25 cellular contexts compared by ENCODE assay signal in genomic region chr22:40612291-40612740, GRCh38. TPM values are rescaled to one million over a fixed set of nuclear protein-coding genes. Genes with fewer than 3 reads are reported as not detected.
DNase-seq lines count a peak whose midpoint lies in the region; ATAC-seq, FAIRE-seq and TF ChIP-seq lines count a peak whose summit lies in the region.
"Had no signal": no experiment of that assay in that cellular context is flagged by ENCODE, and none has a peak within 500 bp of the region (broad histone marks: within the 10 kb centered on the region; RNA-seq: fewer than 3 reads in every experiment).

No MANE protein-coding gene starts in this region.

- H3K9me3 Mint-ChIP-seq in activated T-helper 2 cell treated with anti-CD3 and anti-CD28 coated beads, Interferon-gamma antibody, Interleukin-2, Interleukin-4, amounts not matched to agents 10 μg/mL and 5 μg/mL and 100 μg/mL, durations not matched to agents 14 hours and 24 hours and 36 hours: no peaks in the 10 kb centered on the region
- H3K9me3 Mint-ChIP-seq: CD8-positive, alpha-beta memory T cell; T-cell had no signal

- H3K9me3 ChIP-seq in keratinocyte (ENCODE audit: control insufficient read depth, low read depth, low read length) (no peaks in the 10 kb centered on the region), colonic mucosa (no peaks in the 10 kb centered on the region)
- H3K9me3 ChIP-seq: SJSA1 had no signal

- no peak for TF ChIP-seq CTCF in keratinocyte (optimal IDR thresholded peaks at IDR 0.05 in 1 of 3, IDR thresholded peaks at IDR 0.05 in 1 of 3, conservative IDR thresholded peaks at IDR 0.05 in 1 of 3; ENCODE audit: extremely low read depth in 1 of 3, insufficient read depth in 2 of 3, low read length in 3 of 3)
- no peak for TF ChIP-seq CTCF in colonic mucosa (IDR thresholded peaks at IDR 0.05)

- H3K36me3 ChIP-seq in keratinocyte (ENCODE audit: control insufficient read depth in 2 of 2, extremely low read depth in 1 of 2, insufficient read depth in 2 of 2, low read length in 2 of 2): peaks cover 0 to 3% of the 10 kb centered on the region in 2 experiments
- no peaks in the 10 kb centered on the region for H3K36me3 ChIP-seq in colonic mucosa
- H3K36me3 ChIP-seq: SJSA1 had no signal

- no peak overlapping the region for H3K4me3 ChIP-seq in keratinocyte (ENCODE audit: control insufficient read depth in 2 of 3, extremely low read depth in 1 of 3, insufficient read depth in 2 of 3, low read depth in 1 of 3, low read length in 3 of 3)
- no peak overlapping the region for H3K4me3 ChIP-seq in colonic mucosa
- H3K4me3 ChIP-seq: GM23248, SJSA1 had no signal

- no peak overlapping the region for H2AFZ ChIP-seq in keratinocyte (ENCODE audit: control insufficient read depth, low read length)
- H2AFZ ChIP-seq: GM23248 had no signal

- no peaks in the 10 kb centered on the region for H3K36me3 Mint-ChIP-seq in activated T-helper 2 cell treated with anti-CD3 and anti-CD28 coated beads, Interferon-gamma antibody, Interleukin-2, Interleukin-4, amounts not matched to agents 10 μg/mL and 5 μg/mL and 100 μg/mL, durations not matched to agents 14 hours and 24 hours and 36 hours (ENCODE audit: low read depth)

- no peaks in the 10 kb centered on the region for H3K27me3 ChIP-seq in keratinocyte (ENCODE audit: control insufficient read depth, extremely low read depth, insufficient read depth, low read length)
- no peaks in the 10 kb centered on the region for H3K27me3 ChIP-seq in colonic mucosa
- H3K27me3 ChIP-seq: SJSA1 had no signal

- peak; percentile 77 for FAIRE-seq in keratinocyte (lab: Jason Lieb, UNC)
- FAIRE-seq: HTR-8/SVneo had no signal

- intact Hi-C loops in activated T-helper 2 cell treated with anti-CD3 and anti-CD28 coated beads, Interferon-gamma antibody, Interleukin-2, Interleukin-4, amounts not matched to agents 10 μg/mL and 5 μg/mL and 100 μg/mL, durations not matched to agents 14 hours and 24 hours and 36 hours (cut with micrococcal nuclease): no loop called here
- intact Hi-C loops in colonic mucosa (cut with DNase I): no loop called here

- H3K27ac ChIP-seq in keratinocyte (ENCODE audit: control insufficient read depth, insufficient read depth, low read length) (no peak overlapping the region), colonic mucosa (no peak overlapping the region)
- H3K27ac ChIP-seq: GM23248, KMS-11, SJSA1 had no signal

- H3K9me1 ChIP-seq in keratinocyte (ENCODE audit: control insufficient read depth, extremely low read depth, insufficient read depth, low read length): peaks cover 14% of the 10 kb centered on the region

- H3K4me1 Mint-ChIP-seq in activated T-helper 2 cell treated with anti-CD3 and anti-CD28 coated beads, Interferon-gamma antibody, Interleukin-2, Interleukin-4, amounts not matched to agents 10 μg/mL and 5 μg/mL and 100 μg/mL, durations not matched to agents 14 hours and 24 hours and 36 hours (ENCODE audit: low read depth): peaks cover 16% of the 10 kb centered on the region

- H3K27me3 Mint-ChIP-seq in activated T-helper 2 cell treated with anti-CD3 and anti-CD28 coated beads, Interferon-gamma antibody, Interleukin-2, Interleukin-4, amounts not matched to agents 10 μg/mL and 5 μg/mL and 100 μg/mL, durations not matched to agents 14 hours and 24 hours and 36 hours (ENCODE audit: low read depth): no peaks in the 10 kb centered on the region
- H3K27me3 Mint-ChIP-seq: CD8-positive, alpha-beta memory T cell; T-cell had no signal

- H4K20me1 ChIP-seq in keratinocyte (ENCODE audit: control insufficient read depth, extremely low read depth, insufficient read depth, low read length): peaks cover 22% of the 10 kb centered on the region

- dilution Hi-C loops in keratinocyte (cut with MboI; ENCODE audit: extremely low pct_ligation_motif_present, low sequenced_read_pairs): no loop called here

- H3K9ac ChIP-seq in keratinocyte (ENCODE audit: control insufficient read depth, extremely low read depth, insufficient read depth, low read length) (no peak overlapping the region), colonic mucosa (ENCODE audit: low read depth in 2 of 2, low read length in 2 of 2) (no peak overlapping the region)
- H3K9ac ChIP-seq: GM23248, KMS-11 had no signal

- peaks cover 95% of the 10 kb centered on the region for H3K79me2 ChIP-seq in keratinocyte (ENCODE audit: control insufficient read depth, insufficient read depth, low read length)

- H3K4me1 ChIP-seq in keratinocyte (ENCODE audit: control insufficient read depth, extremely low read depth, insufficient read depth, low read length) (peaks cover 10% of the 10 kb centered on the region), colonic mucosa (no peaks in the 10 kb centered on the region)

- H3K27ac Mint-ChIP-seq in activated T-helper 2 cell treated with anti-CD3 and anti-CD28 coated beads, Interferon-gamma antibody, Interleukin-2, Interleukin-4, amounts not matched to agents 10 μg/mL and 5 μg/mL and 100 μg/mL, durations not matched to agents 14 hours and 24 hours and 36 hours: peak overlapping the region; percentile 33
- H3K27ac Mint-ChIP-seq: T-cell had no signal

- H3K4me2 ChIP-seq in keratinocyte (ENCODE audit: control insufficient read depth, extremely low read depth, insufficient read depth, low read depth, low read length): no peak overlapping the region
- H3K4me2 ChIP-seq: KMS-11 had no signal

- ATAC-seq in GM18498 (IDR thresholded peaks at IDR 0.05; ENCODE audit: unreplicated experiment): no peak
- ATAC-seq: PC-3, T-cell had no signal

- peak; percentile 35 for DNase-seq in Daoy (ENCODE audit: low read depth)
- DNase-seq in M059J (ENCODE audit: low read depth): peak; percentile 43
- DNase-seq in activated T-helper 2 cell treated with anti-CD3 and anti-CD28 coated beads, Interferon-gamma antibody, Interleukin-2, Interleukin-4, amounts not matched to agents 10 μg/mL and 5 μg/mL and 100 μg/mL, durations not matched to agents 14 hours and 24 hours and 36 hours (ENCODE audit: low spot score): no peak
- no peak for DNase-seq in keratinocyte (ENCODE audit: low read depth, low spot score)
- no peak for DNase-seq in NCI-H187 treated with DMSO at 0.1 percent for 48 hours (lab: John Stamatoyannopoulos, UW)
- no peak for DNase-seq in NCI-H1694 (lab: John Stamatoyannopoulos, UW)
- no peak for DNase-seq in colonic mucosa
- DNase-seq: C1 segment of cervical spinal cord; CD8-positive, alpha-beta memory T cell; DMS79 treated with DMSO at 0.1 percent for 48 hours; GM23248; H9; NCI-H1092; NCI-H1417 treated with DMSO at 0.1 percent for 48 hours; NCI-H187; NCI-H2107; NCI-H524; NCI-H748 treated with DMSO at 0.1 percent for 48 hours; PC-3; Right ventricle myocardium superior; T-cell had no signal

- no peak overlapping the region for H3K4me3 Mint-ChIP-seq in activated T-helper 2 cell treated with anti-CD3 and anti-CD28 coated beads, Interferon-gamma antibody, Interleukin-2, Interleukin-4, amounts not matched to agents 10 μg/mL and 5 μg/mL and 100 μg/mL, durations not matched to agents 14 hours and 24 hours and 36 hours (ENCODE audit: low read depth)
- H3K4me3 Mint-ChIP-seq: CD8-positive, alpha-beta memory T cell; H9; T-cell had no signal

RNA-seq across cellular contexts. Expression of gene MRTFA, which starts 24.2 kb away (rescaled TPM):
- 57.0 and 82.1 TPM in 2 replicates for total RNA-seq in Daoy (2014; rRNA removed; shearing (Covaris generic))
- 25.4 and 25.8 TPM in 2 replicates for total RNA-seq in M059J (2014; rRNA removed; shearing (Covaris generic))
- 48.9 and 51.6 TPM in 2 replicates for total RNA-seq in activated T-helper 2 cell treated with anti-CD3 and anti-CD28 coated beads, Interferon-gamma antibody, Interleukin-2, Interleukin-4, amounts not matched to agents 10 μg/mL and 5 μg/mL and 100 μg/mL, durations not matched to agents 14 hours and 24 hours and 36 hours
- 5.6 to 14.3 TPM (median 6.5 TPM) in 3 replicates for polyA plus RNA-seq in keratinocyte
- polyA plus RNA-seq in keratinocyte (2011; ENCODE audit: low read depth): 8.2 TPM
- 4.9 and 10.8 TPM in 2 replicates for polyA plus RNA-seq in keratinocyte (2011; cell fraction: cytosol; rRNA removed)
- 33.6 and 38.9 TPM in 2 replicates for polyA plus RNA-seq in keratinocyte (2011; cell fraction: nucleus; rRNA removed)
- polyA plus RNA-seq in keratinocyte (2012; ENCODE audit: low replicate concordance): 22.3 and 39.1 TPM in 2 replicates
- polyA minus RNA-seq in keratinocyte: 28.4 to 116 TPM (median 38.1 TPM) in 3 replicates
- 52.6 TPM for polyA minus RNA-seq in keratinocyte (2011; cell fraction: cytosol; rRNA and poly(A)+ RNA removed)
- polyA minus RNA-seq in keratinocyte (2011; cell fraction: nucleus; rRNA and poly(A)+ RNA removed): 49.2 and 94.8 TPM in 2 replicates
- total RNA-seq in colonic mucosa: 10 to 100 TPM; 31.9 to 35.6 TPM

Comparison
In these comparisons a context has a peak if more than half of its experiments do, and no peak if none do; other contexts are left out.
1. DNase-seq: peak in Daoy (single experiment) and M059J (single experiment); none in activated T-helper 2 cell treated with anti-CD3 and anti-CD28 coated beads, Interferon-gamma antibody, Interleukin-2, Interleukin-4, amounts not matched to agents 10 μg/mL and 5 μg/mL and 100 μg/mL, durations not matched to agents 14 hours and 24 hours and 36 hours (single experiment), keratinocyte (single experiment), NCI-H187 treated with DMSO at 0.1 percent for 48 hours (single experiment), NCI-H1694 (single experiment) and colonic mucosa (single experiment).